ENCODE assay signal across 7 cellular contexts in genomic region chr2:174049895-174050294, GRCh38.
"Had no signal": no experiment of that assay in that cellular context is flagged by ENCODE, and none has a peak within 500 bp of the region (broad histone marks: within the 10 kb centered on the region; RNA-seq: fewer than 3 reads in every experiment).

No MANE protein-coding gene starts in this region.

- H3K9ac ChIP-seq: GM23248 had no signal

- H3K36me3 ChIP-seq: HAP-1 had no signal

- H3K9me3 ChIP-seq: HAP-1 had no signal

- DNase-seq: GM23248, GOT3, KG1 had no signal

- H3K4me3 ChIP-seq: GM23248, HAP-1 had no signal

- FAIRE-seq: HepG2 had no signal

- H3K9me3 Mint-ChIP-seq: IgD-negative memory B cell had no signal

- H3K4me3 Mint-ChIP-seq: IgD-negative memory B cell had no signal

- ATAC-seq: HepG2 had no signal

- H3K27ac ChIP-seq: GM23248, HL-60 had no signal
